18 cellular contexts compared by ENCODE assay signal in genomic region chr14:103343164-103343879, GRCh38. TPM values are rescaled to one million over a fixed set of nuclear protein-coding genes. Genes with fewer than 3 reads are reported as not detected.
DNase-seq lines count a peak whose midpoint lies in the region; ATAC-seq, FAIRE-seq and TF ChIP-seq lines count a peak whose summit lies in the region.
"Had no signal": no experiment of that assay in that cellular context is flagged by ENCODE, and none has a peak within 500 bp of the region (broad histone marks: within the 10 kb centered on the region; RNA-seq: fewer than 3 reads in every experiment).

No MANE protein-coding gene starts in this region.

- no peak for ATAC-seq in GM18505 (IDR thresholded peaks at IDR 0.05; ENCODE audit: unreplicated experiment)
- ATAC-seq: stimulated activated naive B cell treated with anti-CD40 and anti-IgM and Interleukin-4, amounts not matched to agents 10 μg/mL and 1 μg/mL and 100 μg/mL, for 72 hours had no signal

- peaks cover 21% of the 10 kb centered on the region for H3K79me2 ChIP-seq in astrocyte (ENCODE audit: insufficient read depth, low read length)

- H2AFZ ChIP-seq in astrocyte (ENCODE audit: low read depth, low read length): no peak overlapping the region

- no peaks in the 10 kb centered on the region for H3K27me3 Mint-ChIP-seq in astrocyte (ENCODE audit: low read depth, unreplicated experiment)
- H3K27me3 Mint-ChIP-seq: CD4-positive, CD25-positive, alpha-beta regulatory T cell; progenitor cell of endocrine pancreas; stimulated activated naive B cell treated with anti-CD40 and anti-IgM and Interleukin-4, amounts not matched to agents 10 μg/mL and 1 μg/mL and 100 μg/mL, for 72 hours had no signal

- H3K4me1 Mint-ChIP-seq in astrocyte (ENCODE audit: low read depth, unreplicated experiment): peaks cover 10% of the 10 kb centered on the region

- peak; percentile 41 for TF ChIP-seq POLR2A in GM19193 (IDR thresholded peaks at IDR 0.05; ENCODE audit: extremely low read depth, insufficient read depth, insufficient read length)
- no peak for TF ChIP-seq POLR2A in GM18505 (IDR thresholded peaks at IDR 0.05; ENCODE audit: borderline replicate concordance, extremely low read depth, insufficient read depth, insufficient read length)

- H3K36me3 Mint-ChIP-seq in astrocyte (ENCODE audit: low read depth, unreplicated experiment): peaks cover 20% of the 10 kb centered on the region

- FAIRE-seq in astrocyte (lab: Jason Lieb, UNC): no peak

- H3K9me3 ChIP-seq in astrocyte (ENCODE audit: insufficient read depth, low read depth, low read length): no peaks in the 10 kb centered on the region
- H3K9me3 ChIP-seq in colonic mucosa: no peaks in the 10 kb centered on the region
- H3K9me3 ChIP-seq: thoracic aorta had no signal

- H3K9ac ChIP-seq in astrocyte (ENCODE audit: low read length): no peak overlapping the region
- no peak overlapping the region for H3K9ac ChIP-seq in colonic mucosa (ENCODE audit: low read depth in 2 of 2, low read length in 2 of 2)

- intact Hi-C loops in colonic mucosa (cut with DNase I): no loop called here

- H3K27me3 ChIP-seq in astrocyte (ENCODE audit: insufficient read depth, low read length): no peaks in the 10 kb centered on the region
- no peaks in the 10 kb centered on the region for H3K27me3 ChIP-seq in colonic mucosa
- H3K27me3 ChIP-seq: brain microvascular endothelial cell had no signal

- H3K4me1 ChIP-seq in astrocyte (ENCODE audit: insufficient read depth, low read length) (no peaks in the 10 kb centered on the region), colonic mucosa (no peaks in the 10 kb centered on the region)

- no peaks in the 10 kb centered on the region for H3K9me3 Mint-ChIP-seq in astrocyte (ENCODE audit: unreplicated experiment)
- H3K9me3 Mint-ChIP-seq: activated T-helper 1 cell treated with anti-CD3 and anti-CD28 coated beads, Interleukin-12 subunit alpha, Interleukin-12 subunit beta, Interleukin-2, Interleukin-4 antibody, amounts not matched to agents 30 ng/mL and 10 ng/mL and 1 ng/mL, durations not matched to agents 14 hours and 24 hours and 36 hours; CD4-positive, CD25-positive, alpha-beta regulatory T cell; nephron progenitor cell; stimulated activated naive B cell treated with anti-CD40 and anti-IgM and Interleukin-4, amounts not matched to agents 10 μg/mL and 1 μg/mL and 100 μg/mL, for 72 hours had no signal

- H3K27ac Mint-ChIP-seq in astrocyte (ENCODE audit: unreplicated experiment): peak overlapping the region; percentile 49
- H3K27ac Mint-ChIP-seq: activated T-helper 1 cell treated with anti-CD3 and anti-CD28 coated beads, Interleukin-12 subunit alpha, Interleukin-12 subunit beta, Interleukin-2, Interleukin-4 antibody, amounts not matched to agents 30 ng/mL and 10 ng/mL and 1 ng/mL, durations not matched to agents 14 hours and 24 hours and 36 hours; CD4-positive, CD25-positive, alpha-beta regulatory T cell had no signal

- no peak for DNase-seq in AG10803 (ENCODE audit: low read depth)
- no peak for DNase-seq in astrocyte (ENCODE audit: low read depth)
- peak; percentile 15 for DNase-seq in fibroblast of mammary gland (ENCODE audit: low read depth)
- no peak for DNase-seq in Ammon's horn (ENCODE audit: low spot score)
- DNase-seq in colonic mucosa: no peak
- no peak for DNase-seq in stimulated activated CD4-positive, alpha-beta T cell treated with anti-CD3 and anti-CD28 coated beads, Interleukin-2, amount 100 ng/mL, for 48 hours
- DNase-seq: brain microvascular endothelial cell; CD4-positive, CD25-positive, alpha-beta regulatory T cell; NCI-H1105 treated with DMSO at 0.1 percent for 48 hours; NCI-H446 treated with DMSO at 0.1 percent for 48 hours; nephron progenitor cell; Right ventricle myocardium superior; stimulated activated naive B cell treated with anti-CD40 and anti-IgM and Interleukin-4, amounts not matched to agents 10 μg/mL and 1 μg/mL and 100 μg/mL, for 72 hours had no signal

- H3K4me3 Mint-ChIP-seq in astrocyte (ENCODE audit: unreplicated experiment): no peak overlapping the region
- H3K4me3 Mint-ChIP-seq: activated T-helper 1 cell treated with anti-CD3 and anti-CD28 coated beads, Interleukin-12 subunit alpha, Interleukin-12 subunit beta, Interleukin-2, Interleukin-4 antibody, amounts not matched to agents 30 ng/mL and 10 ng/mL and 1 ng/mL, durations not matched to agents 14 hours and 24 hours and 36 hours; nephron progenitor cell; stimulated activated naive B cell treated with anti-CD40 and anti-IgM and Interleukin-4, amounts not matched to agents 10 μg/mL and 1 μg/mL and 100 μg/mL, for 72 hours had no signal

- H4K20me1 ChIP-seq in astrocyte (ENCODE audit: insufficient read depth, low read length): peaks cover 70% of the 10 kb centered on the region

- H3K4me3 ChIP-seq in AG10803 (ENCODE audit: low read length) (no peak overlapping the region), astrocyte (ENCODE audit: insufficient read depth, low read depth, low read length) (no peak overlapping the region), fibroblast of mammary gland (ENCODE audit: control insufficient read depth, low read depth, low read length) (no peak overlapping the region), colonic mucosa (no peak overlapping the region)
- H3K4me3 ChIP-seq: thoracic aorta had no signal

- no peak overlapping the region for H3K4me2 ChIP-seq in astrocyte (ENCODE audit: low read length)

- H3K36me3 ChIP-seq in astrocyte (ENCODE audit: insufficient read depth, low read length) (peaks cover 66% of the 10 kb centered on the region), colonic mucosa (peaks cover 34% of the 10 kb centered on the region)

- TF ChIP-seq CTCF in AG10803 (conservative IDR thresholded peaks at IDR 0.05; ENCODE audit: low read length): 0 out of 2 replicates have a peak, but pooled peaks have one; percentile 13
- no peak for TF ChIP-seq CTCF in astrocyte (IDR thresholded peaks at IDR 0.05; ENCODE audit: insufficient read depth, low read depth, low read length)
- TF ChIP-seq CTCF in fibroblast of mammary gland (conservative IDR thresholded peaks at IDR 0.05; ENCODE audit: control insufficient read depth, insufficient read depth, low read depth, low read length): no peak
- TF ChIP-seq CTCF in colonic mucosa (IDR thresholded peaks at IDR 0.05): no peak

- H3K27ac ChIP-seq in astrocyte (ENCODE audit: low read depth, low read length): no peak overlapping the region
- H3K27ac ChIP-seq in colonic mucosa: no peak overlapping the region
- H3K27ac ChIP-seq: brain microvascular endothelial cell, thoracic aorta had no signal

RNA-seq across cellular contexts. Expression of gene EIF5, which starts 9.3 kb away (rescaled TPM):
- total RNA-seq in astrocyte: 330 and 337 TPM in 2 replicates
- 100 to 1,000 TPM; 169 to 265 TPM for total RNA-seq in colonic mucosa

RNA-seq across cellular contexts. Expression of gene MARK3, which starts 41.9 kb away (rescaled TPM):
- total RNA-seq in astrocyte (111 and 124 TPM in 2 replicates), colonic mucosa (10 to 100 TPM; 52.5 to 63.6 TPM)
